ENCODE assay signal across 19 cellular contexts in the genomic region with DNA sequence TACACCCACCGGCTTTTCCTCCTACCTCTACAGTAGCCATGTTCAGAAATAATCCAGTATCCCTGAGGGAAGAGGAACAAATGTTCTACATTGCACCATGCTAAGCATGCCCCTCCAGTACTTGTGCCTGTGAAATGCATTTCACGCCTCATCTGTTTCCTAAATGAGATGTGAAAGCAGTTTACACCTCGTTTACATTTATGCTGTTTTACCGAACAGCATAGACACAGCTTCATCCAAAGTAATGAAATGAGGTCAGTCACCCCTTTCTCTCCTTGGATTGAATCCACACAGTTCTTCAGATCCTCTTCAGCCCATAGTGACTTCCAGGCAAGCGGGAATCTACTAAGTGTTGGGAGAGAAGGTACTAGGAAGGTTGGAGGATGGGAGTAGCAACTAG.
A peak's percentile ranks its signal among the peaks of the same experiment; 100 is the strongest.
DNase-seq lines count a peak whose midpoint lies in the region; ATAC-seq and TF ChIP-seq lines count a peak whose summit lies in the region.
"Had no signal": no experiment of that assay in that cellular context is flagged by ENCODE, and none has a peak within 500 bp of the region (broad histone marks: within the 10 kb centered on the region; RNA-seq: fewer than 3 reads in every experiment).

No MANE protein-coding gene starts in this region.

- peaks cover 5% of the 10 kb centered on the region for H3K4me1 Mint-ChIP-seq in glutamatergic neuron (ENCODE audit: low read depth, unreplicated experiment)

- TF ChIP-seq POLR2A in suprapubic skin (IDR thresholded peaks at IDR 0.05) (no peak), thyroid gland (IDR thresholded peaks at IDR 0.05) (no peak)

- peak; percentile 77 for ATAC-seq in GM18511 (IDR thresholded peaks at IDR 0.05; ENCODE audit: unreplicated experiment)
- no peak for ATAC-seq in sciatic nerve
- ATAC-seq: HCT116, K562 had no signal

- H3K36me3 Mint-ChIP-seq in glutamatergic neuron (ENCODE audit: unreplicated experiment) = no peaks in the 10 kb centered on the region

- WGBS in suprapubic skin = 83% methylated on average over 5 of the region's 5 CpGs
- WGBS in thyroid gland, 2 donors = 57 to 61% methylated on average over 5 of the region's 5 CpGs

- intact Hi-C loops in A673 (cut with micrococcal nuclease; ENCODE audit: unreplicated experiment) (no loop called here), sciatic nerve (cut with DNase I) (no loop called here), thyroid gland (cut with DNase I) (no loop called here)

- no peak overlapping the region for H3K4me3 Mint-ChIP-seq in glutamatergic neuron (ENCODE audit: unreplicated experiment)

- H3K9me3 ChIP-seq in A673 (ENCODE audit: low read depth, low read length, poor library complexity, severe bottlenecking) = peaks cover 9% of the 10 kb centered on the region
- H3K9me3 ChIP-seq in suprapubic skin = peaks cover 5% of the 10 kb centered on the region
- no peaks in the 10 kb centered on the region for H3K9me3 ChIP-seq in thyroid gland
- H3K9me3 ChIP-seq: SJSA1 had no signal

- no peaks in the 10 kb centered on the region for H3K27me3 ChIP-seq in A673 (replicated peaks; ENCODE audit: insufficient read depth, low read depth, low read length, poor library complexity)
- H3K27me3 ChIP-seq in suprapubic skin = no peaks in the 10 kb centered on the region
- no peaks in the 10 kb centered on the region for H3K27me3 ChIP-seq in thyroid gland
- H3K27me3 ChIP-seq: SJSA1 had no signal

- no peaks in the 10 kb centered on the region for H3K9me3 Mint-ChIP-seq in glutamatergic neuron (ENCODE audit: unreplicated experiment)

- peak overlapping the region; percentile 10 for H3K27ac Mint-ChIP-seq in glutamatergic neuron (ENCODE audit: unreplicated experiment)

- CTCF ChIA-PET in A673 (lab: Charles Lee) = no interaction called here

- no peaks in the 10 kb centered on the region for H3K27me3 Mint-ChIP-seq in glutamatergic neuron (ENCODE audit: unreplicated experiment)

- no TSS peak for BruUV-seq in A673 (replicated peaks; lab: Mats Ljungman, UMichigan)

- H3K36me3 ChIP-seq in A673 (ENCODE audit: insufficient read depth, low read length, poor library complexity, severe bottlenecking) (peaks cover 5% of the 10 kb centered on the region), suprapubic skin (no peaks in the 10 kb centered on the region), thyroid gland (no peaks in the 10 kb centered on the region)
- H3K36me3 ChIP-seq: SJSA1 had no signal

- H3K27ac ChIP-seq in A673 (ENCODE audit: low read depth, low read length, poor library complexity, severe bottlenecking) = no peak overlapping the region
- no peak overlapping the region for H3K27ac ChIP-seq in suprapubic skin
- H3K27ac ChIP-seq in thyroid gland = no peak overlapping the region
- H3K27ac ChIP-seq: HL-60, SJSA1 had no signal

- POLR2A ChIA-PET in A673 (lab: Charles Lee; ENCODE audit: low non-redundant PET) = no interaction called here

- DNase-seq in A673 (ENCODE audit: low spot score) (peak; percentile 26), NCI-H2107 treated with DMSO at 0.1 percent for 48 hours (lab: John Stamatoyannopoulos, UW; ENCODE audit: unreplicated experiment) (peak; percentile 67), glutamatergic neuron (no peak), COLO668 (lab: John Stamatoyannopoulos, UW; ENCODE audit: unreplicated experiment) (no peak), sciatic nerve (ENCODE audit: low spot score) (no peak), suprapubic skin (ENCODE audit: low spot score in 2 of 2) (no peak), thyroid gland (no peak)
- DNase-seq: DMS53; GF-D8; NCI-H1048; NCI-H146; NCI-H2171 treated with DMSO at 0.1 percent for 48 hours; NCI-H510A treated with DMSO at 0.1 percent for 48 hours; NK-92 treated with Interleukin-12 subunit alpha and Interleukin-12 subunit beta, amount 100 ng/mL, for 24 hours had no signal

- no peak overlapping the region for H3K4me3 ChIP-seq in A673 (ENCODE audit: low read depth, low read length, poor library complexity, severe bottlenecking)
- H3K4me3 ChIP-seq in suprapubic skin = no peak overlapping the region
- no peak overlapping the region for H3K4me3 ChIP-seq in thyroid gland (replicated peaks in 1 of 3)
- H3K4me3 ChIP-seq: K562, SJSA1 had no signal

- TF ChIP-seq CTCF in A673 (conservative IDR thresholded peaks at IDR 0.05; ENCODE audit: low read depth, low read length) = no peak
- TF ChIP-seq CTCF in glutamatergic neuron (IDR thresholded peaks at IDR 0.05; ENCODE audit: partially characterized antibody, unreplicated experiment) = no peak
- no peak for TF ChIP-seq CTCF in suprapubic skin (IDR thresholded peaks at IDR 0.05)
- no peak for TF ChIP-seq CTCF in thyroid gland (IDR thresholded peaks at IDR 0.05)

- H3K4me1 ChIP-seq in A673 (ENCODE audit: insufficient read depth, low read length, poor library complexity, severe bottlenecking) (peaks cover 6% of the 10 kb centered on the region), suprapubic skin (no peaks in the 10 kb centered on the region), thyroid gland (no peaks in the 10 kb centered on the region)
- H3K4me1 ChIP-seq: SJSA1 had no signal

- TF ChIP-seq EP300 in suprapubic skin (IDR thresholded peaks at IDR 0.05) = no peak

Comparison
In these comparisons a context has a peak if more than half of its experiments do, and no peak if none do; other contexts are left out.
1. DNase-seq: peak in A673 (single experiment) and NCI-H2107 treated with DMSO at 0.1 percent for 48 hours (single experiment); none in glutamatergic neuron (single experiment), COLO668 (single experiment), sciatic nerve (single experiment), suprapubic skin (0 of 2) and thyroid gland (0 of 2).